ENCODE assay signal across 28 cellular contexts in genomic region chr3:194025119-194025518, GRCh38.
"Had no signal": no experiment of that assay in that cellular context is flagged by ENCODE, and none has a peak within 500 bp of the region (broad histone marks: within the 10 kb centered on the region; RNA-seq: fewer than 3 reads in every experiment).

No MANE protein-coding gene starts in this region.

- H3K9me3 ChIP-seq: colonic mucosa, esophagus muscularis mucosa, gastroesophageal sphincter, heart right ventricle, left lung, mucosa of descending colon, prostate gland, right atrium auricular region, sigmoid colon, thoracic aorta, tibial nerve, upper lobe of left lung, uterus had no signal

- H3K27ac ChIP-seq: colonic mucosa, esophagus muscularis mucosa, foreskin keratinocyte, gastroesophageal sphincter, heart right ventricle, left lung, neural progenitor cell, prostate gland, right atrium auricular region, sigmoid colon, thoracic aorta, tibial nerve, upper lobe of left lung, uterus had no signal

- H3K9ac ChIP-seq: neural progenitor cell had no signal

- H3K27me3 ChIP-seq: colonic mucosa, foreskin keratinocyte, left lung, neural progenitor cell, right atrium auricular region, sigmoid colon, tibial nerve, upper lobe of left lung, uterus had no signal

- H3K36me3 ChIP-seq: colonic mucosa, esophagus muscularis mucosa, gastroesophageal sphincter, heart right ventricle, left lung, neural progenitor cell, prostate gland, right atrium auricular region, sigmoid colon, thoracic aorta, tibial nerve, upper lobe of left lung, uterus had no signal

- DNase-seq: colonic mucosa; dermis blood vessel endothelial cell; effector memory CD4-positive, alpha-beta T cell; foreskin keratinocyte; glutamatergic neuron; heart right ventricle; hippocampal formation; left cardiac atrium; left lung; mesenchymal stem cell; mucosa of descending colon; naive B cell; nucleus accumbens; sigmoid colon; stimulated activated CD4-positive, alpha-beta T cell treated with anti-CD3 and anti-CD28 coated beads, Interleukin-2, amount 100 ng/mL, for 24 hours; stimulated activated CD4-positive, alpha-beta T cell treated with anti-CD3 and anti-CD28 coated beads, Interleukin-4, amount 100 ng/mL, for 4 hours; upper lobe of left lung; uterus had no signal

- H2AFZ ChIP-seq: neural progenitor cell had no signal

- ATAC-seq: foreskin keratinocyte; gastroesophageal sphincter; heart right ventricle; left cardiac atrium; left lung; mucosa of descending colon; stimulated activated memory B cell treated with anti-CD40 and anti-IgM and Interleukin-4, amounts not matched to agents 10 μg/mL and 1 μg/mL and 100 μg/mL, for 72 hours had no signal

- H3K4me2 ChIP-seq: neural progenitor cell had no signal

- H3K4me3 ChIP-seq: colonic mucosa, esophagus muscularis mucosa, gastroesophageal sphincter, heart right ventricle, left lung, mucosa of descending colon, neural progenitor cell, prostate gland, right atrium auricular region, sigmoid colon, thoracic aorta, tibial nerve, upper lobe of left lung, uterus had no signal

- FAIRE-seq: endothelial cell of umbilical vein, islet of Langerhans had no signal

- H3K4me1 ChIP-seq: colonic mucosa, foreskin keratinocyte, heart right ventricle, left lung, prostate gland, right atrium auricular region, upper lobe of left lung, uterus had no signal
